14 cellular contexts compared by ENCODE assay signal in the genomic region with DNA sequence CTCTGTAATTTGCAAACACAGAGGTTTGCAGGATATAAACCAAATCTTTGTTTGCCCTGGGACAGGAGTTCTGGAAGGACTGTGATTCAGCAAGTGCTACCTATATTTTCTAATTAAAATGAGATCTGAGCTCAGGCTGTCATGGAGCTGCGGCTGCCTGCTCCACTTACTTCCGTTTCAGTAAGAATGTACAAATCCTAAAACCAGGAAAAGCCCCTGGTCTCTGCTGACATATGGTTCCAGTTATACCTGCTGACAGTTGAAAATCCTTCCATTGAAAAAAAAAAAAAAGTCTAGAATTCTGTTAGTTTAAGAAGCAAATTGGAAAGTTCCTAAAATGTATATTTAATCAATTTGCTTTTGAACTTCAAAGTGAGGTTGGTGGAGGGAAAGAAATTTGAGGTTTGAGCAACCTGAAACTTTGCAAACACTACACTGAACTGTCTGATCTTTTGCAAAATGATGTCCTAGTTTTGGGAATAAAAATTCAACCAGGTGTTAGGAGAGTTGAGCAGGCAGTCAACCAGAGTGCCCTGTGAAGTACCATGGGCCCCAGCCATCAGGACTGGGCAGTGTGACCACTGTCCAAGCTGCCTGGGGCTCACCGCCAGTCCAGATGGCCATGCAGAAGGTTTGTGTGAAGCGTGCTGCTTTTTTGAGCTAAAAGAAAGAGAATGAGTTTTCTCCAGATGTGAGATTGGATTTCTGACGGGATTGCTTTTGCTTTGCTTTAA. TPM values are rescaled to one million over a fixed set of nuclear protein-coding genes. Genes with fewer than 3 reads are reported as not detected.
DNase-seq lines count a peak whose midpoint lies in the region; ATAC-seq and TF ChIP-seq lines count a peak whose summit lies in the region.
"Had no signal": no experiment of that assay in that cellular context is flagged by ENCODE, and none has a peak within 500 bp of the region (broad histone marks: within the 10 kb centered on the region; RNA-seq: fewer than 3 reads in every experiment).

No MANE protein-coding gene starts in this region.

- no peak for ATAC-seq in lower lobe of right lung
- no peak for ATAC-seq in activated T-cell treated with anti-CD3 and anti-CD28 coated beads, Interleukin-2, amount 50 U/mL, for 4 hours
- ATAC-seq: activated naive CD8-positive, alpha-beta T cell treated with anti-CD3 and anti-CD28 coated beads, Interleukin-2, amount 50 U/mL, for 24 hours had no signal

- peak overlapping the region; percentile 99 for H3K27ac ChIP-seq in Karpas-422 (ENCODE audit: low read length)
- peak overlapping the region; percentile 90 for H3K27ac ChIP-seq in caudate nucleus (ENCODE audit: low read depth, low read length)
- peak overlapping the region; percentile 55 for H3K27ac ChIP-seq in lower lobe of right lung
- H3K27ac ChIP-seq in substantia nigra (ENCODE audit: low read depth, low read length, poor library complexity, severe bottlenecking): peak overlapping the region; percentile 82

- H3K9me3 ChIP-seq in Karpas-422 (ENCODE audit: low read length) (no peaks in the 10 kb centered on the region), lower lobe of right lung (no peaks in the 10 kb centered on the region)

- no peak for TF ChIP-seq CTCF in lower lobe of right lung (IDR thresholded peaks at IDR 0.05)

- no peak overlapping the region for H2AFZ ChIP-seq in Karpas-422 (ENCODE audit: low read length)

- H3K27me3 ChIP-seq in Karpas-422 (ENCODE audit: low read length): no peaks in the 10 kb centered on the region
- H3K27me3 ChIP-seq in lower lobe of right lung (ENCODE audit: low read depth): no peaks in the 10 kb centered on the region

- intact Hi-C loops in lower lobe of right lung (cut with DNase I): no loop called here

- H3K4me2 ChIP-seq in Karpas-422 (ENCODE audit: low read depth, low read length, poor library complexity, severe bottlenecking): peak overlapping the region; percentile 89

- H3K4me1 Mint-ChIP-seq in activated T-cell treated with anti-CD3 and anti-CD28 coated beads, Interleukin-2, amount 50 U/mL, for 4 hours (ENCODE audit: low read depth): no peaks in the 10 kb centered on the region
- H3K4me1 Mint-ChIP-seq: activated naive CD8-positive, alpha-beta T cell treated with anti-CD3 and anti-CD28 coated beads, Interleukin-2, amount 50 U/mL, for 24 hours had no signal

- H3K36me3 Mint-ChIP-seq in activated T-cell treated with anti-CD3 and anti-CD28 coated beads, Interleukin-2, amount 50 U/mL, for 4 hours (ENCODE audit: insufficient read depth): no peaks in the 10 kb centered on the region

- H3K4me3 ChIP-seq in Karpas-422 (ENCODE audit: low read length) (peak overlapping the region; percentile 50; the same call in 1 of the 2 replicates), lower lobe of right lung (no peak overlapping the region)

- no peak for DNase-seq in Karpas-422
- DNase-seq in caudate nucleus (lab: John Stamatoyannopoulos, UW): peak in 6 of 61 donors; percentile 30 to 64 (median 50)
- no peak for DNase-seq in lower lobe of right lung
- peak in 11 of 49 donors; percentile 18 to 64 (median 33) for DNase-seq in substantia nigra (lab: John Stamatoyannopoulos, UW)
- no peak for DNase-seq in activated naive CD4-positive, alpha-beta T cell (lab: John Stamatoyannopoulos, UW)
- DNase-seq in activated T-cell treated with anti-CD3 and anti-CD28 coated beads, Interleukin-2, amount 50 U/mL, for 4 hours: no peak
- DNase-seq in activated CD4-positive, CD25-positive, alpha-beta regulatory T cell (lab: John Stamatoyannopoulos, UW): no peak
- DNase-seq in RPMI8226: no peak
- DNase-seq: activated CD4-positive, alpha-beta T cell treated with anti-CD3 and anti-CD28 coated beads, Interleukin-2, amount 50 U/mL, for 4 hours; activated naive CD8-positive, alpha-beta T cell treated with anti-CD3 and anti-CD28 coated beads, Interleukin-2, amount 50 U/mL, for 24 hours; DMS 273 treated with DMSO at 0.1 percent for 48 hours; KG1; NCI-H2227 treated with DMSO at 0.1 percent for 48 hours; stimulated activated CD8-positive, alpha-beta memory T cell treated with anti-CD3 and anti-CD28 coated beads, Interleukin-4, amount 100 ng/mL, for 48 hours had no signal

- no peak overlapping the region for H3K4me3 Mint-ChIP-seq in activated T-cell treated with anti-CD3 and anti-CD28 coated beads, Interleukin-2, amount 50 U/mL, for 4 hours
- H3K4me3 Mint-ChIP-seq: activated naive CD8-positive, alpha-beta T cell treated with anti-CD3 and anti-CD28 coated beads, Interleukin-2, amount 50 U/mL, for 24 hours had no signal

- H3K4me1 ChIP-seq in Karpas-422 (ENCODE audit: low read length): peaks cover 97% of the 10 kb centered on the region
- peaks cover 73% of the 10 kb centered on the region for H3K4me1 ChIP-seq in lower lobe of right lung

- H3K9me3 Mint-ChIP-seq in activated T-cell treated with anti-CD3 and anti-CD28 coated beads, Interleukin-2, amount 50 U/mL, for 4 hours: no peaks in the 10 kb centered on the region
- H3K9me3 Mint-ChIP-seq: activated naive CD8-positive, alpha-beta T cell treated with anti-CD3 and anti-CD28 coated beads, Interleukin-2, amount 50 U/mL, for 24 hours had no signal

- H3K79me2 ChIP-seq in Karpas-422 (ENCODE audit: low read length): peaks cover 40% of the 10 kb centered on the region

- H3K27me3 Mint-ChIP-seq in activated T-cell treated with anti-CD3 and anti-CD28 coated beads, Interleukin-2, amount 50 U/mL, for 4 hours (ENCODE audit: low read depth): no peaks in the 10 kb centered on the region
- H3K27me3 Mint-ChIP-seq: activated naive CD8-positive, alpha-beta T cell treated with anti-CD3 and anti-CD28 coated beads, Interleukin-2, amount 50 U/mL, for 24 hours had no signal

- no peaks in the 10 kb centered on the region for H4K20me1 ChIP-seq in Karpas-422 (ENCODE audit: insufficient read depth, low read depth, low read length)

- H3K9me2 ChIP-seq in Karpas-422 (replicated peaks; ENCODE audit: insufficient read depth, low read length): no peaks in the 10 kb centered on the region

- no peaks in the 10 kb centered on the region for H3K36me3 ChIP-seq in Karpas-422 (ENCODE audit: insufficient read depth, low read length)
- H3K36me3 ChIP-seq in lower lobe of right lung: peaks cover 8% of the 10 kb centered on the region

- H3K9ac ChIP-seq in Karpas-422 (ENCODE audit: low read length): peak overlapping the region; percentile 75

RNA-seq across cellular contexts. Expression of gene SHB, which starts 50.6 kb away (rescaled TPM):
- 27.1 and 42.8 TPM in 2 replicates for total RNA-seq in Karpas-422 (2014; rRNA removed; shearing (Covaris generic); ENCODE audit: low replicate concordance)
- total RNA-seq in lower lobe of right lung: 25.3 TPM
- 1 to 10 TPM; 2.6 to 4.0 (median 3.4) TPM for total RNA-seq in activated T-cell treated with anti-CD3 and anti-CD28 coated beads, Interleukin-2, amount 50 U/mL, for 4 hours
